Comparison of ENCODE assay signal across 13 cellular contexts in the genomic region with DNA sequence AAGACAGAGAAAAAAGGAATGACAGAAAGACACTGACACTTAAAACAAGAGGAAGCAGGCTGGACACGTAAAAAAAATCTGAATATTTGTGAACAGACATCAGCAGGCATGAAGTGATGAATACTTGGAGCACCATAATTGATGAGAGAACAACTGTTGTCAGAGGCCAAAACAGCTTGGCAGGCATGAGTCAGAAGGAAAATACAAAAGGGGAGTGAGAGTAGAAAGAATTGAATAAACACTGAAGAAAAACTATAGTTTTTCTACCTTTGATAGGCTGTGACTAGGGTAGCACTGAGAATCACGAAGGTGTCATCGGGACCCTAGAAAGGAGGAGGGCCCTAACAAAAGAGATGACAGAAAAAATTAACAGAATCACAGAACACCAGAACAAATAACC. TPM values are rescaled to one million over a fixed set of nuclear protein-coding genes. Genes with fewer than 3 reads are reported as not detected.
A peak's percentile ranks its signal among the peaks of the same experiment; 100 is the strongest.
DNase-seq lines count a peak whose midpoint lies in the region; ATAC-seq and TF ChIP-seq lines count a peak whose summit lies in the region.
"Had no signal": no experiment of that assay in that cellular context is flagged by ENCODE, and none has a peak within 500 bp of the region (broad histone marks: within the 10 kb centered on the region; RNA-seq: fewer than 3 reads in every experiment).

No MANE protein-coding gene starts in this region.

- TF ChIP-seq CTCF in chondrocyte (IDR thresholded peaks at IDR 0.05): no peak

- no peak for ATAC-seq in naive thymus-derived CD4-positive, alpha-beta T cell
- ATAC-seq in GM19395 (IDR thresholded peaks at IDR 0.05; ENCODE audit: unreplicated experiment): no peak
- ATAC-seq: effector memory CD8-positive, alpha-beta T cell had no signal

- in situ Hi-C loops in ACHN (cut with HindIII; ENCODE audit: low pct_ligation_motif_present, low pct_unique_long_range_greater_than_20kb, low sequenced_read_pairs): no loop called here

- no peak for DNase-seq in CD8-positive, alpha-beta memory T cell
- DNase-seq in HS-5 (ENCODE audit: low read depth) (peak; percentile 58), chondrocyte (ENCODE audit: low spot score) (no peak), ACHN (no peak), NCI-H2171 (lab: John Stamatoyannopoulos, UW) (no peak)
- DNase-seq in naive thymus-derived CD4-positive, alpha-beta T cell: no peak
- DNase-seq: activated CD4-positive, CD25-positive, alpha-beta regulatory T cell; DMS 273 treated with DMSO at 0.1 percent for 48 hours; effector memory CD8-positive, alpha-beta T cell; NCI-H1694 treated with DMSO at 0.1 percent for 48 hours had no signal

- no peaks in the 10 kb centered on the region for H3K9me3 ChIP-seq in CD8-positive, alpha-beta memory T cell (ENCODE audit: low read length)
- no peaks in the 10 kb centered on the region for H3K9me3 ChIP-seq in naive thymus-derived CD4-positive, alpha-beta T cell (ENCODE audit: control insufficient read depth in 2 of 3, low read length in 3 of 3)

- H3K27me3 Mint-ChIP-seq in CD8-positive, alpha-beta memory T cell: no peaks in the 10 kb centered on the region
- H3K27me3 Mint-ChIP-seq in chondrocyte (ENCODE audit: low read depth): no peaks in the 10 kb centered on the region
- no peaks in the 10 kb centered on the region for H3K27me3 Mint-ChIP-seq in naive thymus-derived CD4-positive, alpha-beta T cell
- H3K27me3 Mint-ChIP-seq: effector memory CD8-positive, alpha-beta T cell had no signal

- CTCF ChIA-PET in CD8-positive, alpha-beta memory T cell (lab: Charles Lee): no interaction called here
- CTCF ChIA-PET in naive thymus-derived CD4-positive, alpha-beta T cell (lab: Charles Lee): interaction anchor here (0.6 to 1.4 kb wide), 3 partner anchors 13 to 927 kb away, joined by 4 read pairs; no protein-coding TSS in a partner anchor

- H3K27me3 ChIP-seq in CD8-positive, alpha-beta memory T cell (ENCODE audit: insufficient read depth, low read length, poor library complexity, severe bottlenecking): no peaks in the 10 kb centered on the region
- H3K27me3 ChIP-seq in naive thymus-derived CD4-positive, alpha-beta T cell (ENCODE audit: control insufficient read depth in 2 of 2, insufficient read depth in 2 of 2, low read length in 2 of 2): no peaks in the 10 kb centered on the region

- H3K36me3 Mint-ChIP-seq in CD8-positive, alpha-beta memory T cell: peaks cover 2 to 88% (median 24%) of the 10 kb centered on the region in 3 donors
- H3K36me3 Mint-ChIP-seq in chondrocyte (ENCODE audit: low read depth): peaks cover 20% of the 10 kb centered on the region
- H3K36me3 Mint-ChIP-seq in naive thymus-derived CD4-positive, alpha-beta T cell: peaks cover 20 to 52% (median 26%) of the 10 kb centered on the region in 5 donors

- H3K4me1 ChIP-seq in CD8-positive, alpha-beta memory T cell (ENCODE audit: insufficient read depth, low read length): no peaks in the 10 kb centered on the region
- no peaks in the 10 kb centered on the region for H3K4me1 ChIP-seq in naive thymus-derived CD4-positive, alpha-beta T cell (ENCODE audit: control insufficient read depth in 2 of 2, insufficient read depth in 2 of 2, low read length in 2 of 2)

- POLR2A ChIA-PET in CD8-positive, alpha-beta memory T cell (lab: Charles Lee): no interaction called here
- POLR2A ChIA-PET in naive thymus-derived CD4-positive, alpha-beta T cell (lab: Charles Lee): no interaction called here

- peaks cover 34% of the 10 kb centered on the region for H3K36me3 ChIP-seq in CD8-positive, alpha-beta memory T cell (ENCODE audit: insufficient read depth, low read length)
- H3K36me3 ChIP-seq in naive thymus-derived CD4-positive, alpha-beta T cell (ENCODE audit: control insufficient read depth in 2 of 3, insufficient read depth in 3 of 3, low read length in 3 of 3): peaks cover 4 to 52% (median 13%) of the 10 kb centered on the region in 3 experiments

- peak overlapping the region in 5 of 8 donors; percentile 3 to 86 (median 39) for H3K27ac Mint-ChIP-seq in CD8-positive, alpha-beta memory T cell
- H3K27ac Mint-ChIP-seq in chondrocyte (ENCODE audit: unreplicated experiment): peak overlapping the region; percentile 53
- H3K27ac Mint-ChIP-seq in naive thymus-derived CD4-positive, alpha-beta T cell: peak overlapping the region in 8 of 9 donors; percentile 0 to 82 (median 23)
- H3K27ac Mint-ChIP-seq: effector memory CD8-positive, alpha-beta T cell had no signal

- H3K9me3 Mint-ChIP-seq in CD8-positive, alpha-beta memory T cell: no peaks in the 10 kb centered on the region
- no peaks in the 10 kb centered on the region for H3K9me3 Mint-ChIP-seq in chondrocyte (ENCODE audit: low read depth)
- no peaks in the 10 kb centered on the region for H3K9me3 Mint-ChIP-seq in naive thymus-derived CD4-positive, alpha-beta T cell
- H3K9me3 Mint-ChIP-seq: effector memory CD8-positive, alpha-beta T cell had no signal

- peak overlapping the region in 1 of 7 donors; percentile 21 for H3K4me3 Mint-ChIP-seq in CD8-positive, alpha-beta memory T cell
- no peak overlapping the region for H3K4me3 Mint-ChIP-seq in chondrocyte (ENCODE audit: unreplicated experiment)
- no peak overlapping the region for H3K4me3 Mint-ChIP-seq in naive thymus-derived CD4-positive, alpha-beta T cell
- H3K4me3 Mint-ChIP-seq: effector memory CD8-positive, alpha-beta T cell had no signal

- H3K27ac ChIP-seq in CD8-positive, alpha-beta memory T cell (ENCODE audit: low read depth, low read length): no peak overlapping the region
- no peak overlapping the region for H3K27ac ChIP-seq in naive thymus-derived CD4-positive, alpha-beta T cell (ENCODE audit: low read depth, low read length)

- H3K4me1 Mint-ChIP-seq in CD8-positive, alpha-beta memory T cell: peaks cover 2 to 11% (median 7%) of the 10 kb centered on the region in 3 donors
- H3K4me1 Mint-ChIP-seq in chondrocyte (ENCODE audit: low read depth): peaks cover 12% of the 10 kb centered on the region
- H3K4me1 Mint-ChIP-seq in naive thymus-derived CD4-positive, alpha-beta T cell: peaks cover 0 to 4% (median 0%) of the 10 kb centered on the region in 7 donors

- intact Hi-C loops in naive thymus-derived CD4-positive, alpha-beta T cell (cut with micrococcal nuclease): no loop called here

- no peak overlapping the region for H3K4me3 ChIP-seq in CD8-positive, alpha-beta memory T cell (ENCODE audit: low read length)
- no peak overlapping the region for H3K4me3 ChIP-seq in naive thymus-derived CD4-positive, alpha-beta T cell (ENCODE audit: low read length)

RNA-seq across cellular contexts. Expression of gene GUCA2A, which starts 21.6 kb away (rescaled TPM):
- total RNA-seq in CD8-positive, alpha-beta memory T cell: not detected
- polyA plus RNA-seq in CD8-positive, alpha-beta memory T cell: not detected
- not detected in 3 replicates for total RNA-seq in chondrocyte
- under 1 TPM in 1 of 5 experiments, not detected in 4; 0.76 TPM for total RNA-seq in naive thymus-derived CD4-positive, alpha-beta T cell
- polyA plus RNA-seq in naive thymus-derived CD4-positive, alpha-beta T cell: not detected
- total RNA-seq: mesenteric fat pad had no signal

RNA-seq across cellular contexts. Expression of gene GUCA2B, which starts 33.0 kb away (rescaled TPM):
- total RNA-seq in CD8-positive, alpha-beta memory T cell: not detected
- polyA plus RNA-seq in CD8-positive, alpha-beta memory T cell: not detected
- total RNA-seq in chondrocyte: not detected in 3 replicates
- not detected for total RNA-seq in naive thymus-derived CD4-positive, alpha-beta T cell
- polyA plus RNA-seq in naive thymus-derived CD4-positive, alpha-beta T cell: not detected
- total RNA-seq: mesenteric fat pad, subcutaneous adipose tissue had no signal
